1 cellular context compared by ENCODE assay signal in the genomic region with DNA sequence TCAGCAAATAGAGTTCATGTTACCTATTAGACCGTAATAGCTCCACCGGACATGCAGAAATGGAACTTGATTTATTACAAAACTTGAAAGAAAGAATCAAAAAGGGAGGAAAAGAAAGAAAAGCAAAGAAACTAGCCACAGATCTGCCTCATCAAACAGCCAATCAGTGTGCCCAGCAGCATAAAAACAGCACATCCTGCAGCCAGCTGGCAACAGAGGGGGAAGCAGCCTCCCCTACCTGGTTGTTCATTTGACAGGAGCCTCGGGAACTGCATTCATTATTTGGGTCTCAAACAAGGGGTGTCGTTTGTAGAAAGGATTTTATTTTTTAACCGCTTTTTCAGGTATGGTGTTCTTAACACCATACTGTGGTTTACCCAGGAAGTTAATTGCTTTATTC.
TF ChIP-seq lines count a peak whose summit lies in the region.

No MANE protein-coding gene starts in this region.

TF ChIP-seq in GM12878, 131 proteins besides CTCF, POLR2A, EP300 and RAD21:
- TF ChIP-seq, protein P1, sequence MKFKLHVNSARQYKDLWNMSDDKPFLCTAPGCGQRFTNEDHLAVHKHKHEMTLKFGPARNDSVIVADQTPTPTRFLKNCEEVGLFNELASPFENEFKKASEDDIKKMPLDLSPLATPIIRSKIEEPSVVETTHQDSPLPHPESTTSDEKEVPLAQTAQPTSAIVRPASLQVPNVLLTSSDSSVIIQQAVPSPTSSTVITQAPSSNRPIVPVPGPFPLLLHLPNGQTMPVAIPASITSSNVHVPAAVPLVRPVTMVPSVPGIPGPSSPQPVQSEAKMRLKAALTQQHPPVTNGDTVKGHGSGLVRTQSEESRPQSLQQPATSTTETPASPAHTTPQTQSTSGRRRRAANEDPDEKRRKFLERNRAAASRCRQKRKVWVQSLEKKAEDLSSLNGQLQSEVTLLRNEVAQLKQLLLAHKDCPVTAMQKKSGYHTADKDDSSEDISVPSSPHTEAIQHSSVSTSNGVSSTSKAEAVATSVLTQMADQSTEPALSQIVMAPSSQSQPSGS (IDR thresholded peaks at IDR 0.05; ENCODE audit: low read length), result no peak
